8 cellular contexts compared by ENCODE assay signal in the genomic region with DNA sequence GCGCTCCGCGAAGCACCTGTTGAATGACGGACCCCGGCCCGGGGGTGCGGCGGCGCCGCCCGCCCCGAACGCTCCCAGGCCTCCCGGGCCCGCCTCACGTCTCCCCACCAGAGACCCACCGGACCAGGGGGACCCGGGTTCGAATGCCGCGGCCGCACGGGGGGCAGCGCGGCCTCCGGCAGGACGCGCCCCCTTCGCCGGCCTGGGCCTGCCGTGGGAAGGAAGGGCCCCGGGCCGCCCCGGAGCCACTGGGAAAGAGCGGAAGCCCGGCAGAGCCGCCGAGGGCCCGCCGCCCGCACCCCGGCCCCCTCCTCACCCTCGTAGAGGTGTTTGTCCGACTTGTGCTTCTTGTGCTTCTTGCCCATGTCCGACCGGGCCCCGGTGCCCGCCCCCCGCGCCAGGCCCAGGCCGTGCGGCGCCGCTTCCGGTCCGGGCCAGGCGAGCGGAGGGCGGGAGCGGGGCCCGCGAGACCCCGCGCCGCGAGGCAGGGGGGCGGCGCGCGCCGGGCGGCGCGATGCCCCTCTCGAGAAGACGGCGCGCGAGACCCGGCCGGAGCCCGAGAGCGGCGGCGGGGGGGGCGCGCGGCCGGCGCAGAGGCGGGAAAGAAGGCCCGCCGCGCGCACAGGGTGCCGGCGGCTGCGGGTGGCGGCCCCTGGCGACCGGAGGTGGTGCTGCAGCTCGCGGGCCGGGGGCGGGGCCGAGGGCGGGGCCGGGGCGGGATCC. TPM values are rescaled to one million over a fixed set of nuclear protein-coding genes. Genes with fewer than 3 reads are reported as not detected.
DNase-seq lines count a peak whose midpoint lies in the region; ATAC-seq and TF ChIP-seq lines count a peak whose summit lies in the region.

A gene (minus strand): TSS at position 579 of the 723 bp plus-strand sequence. CDS start 214 bp downstream, at position 365.

- DNase-seq in Daoy (ENCODE audit: low read depth) (peak; percentile 67), IMR-90 (peak; percentile 37), ascending aorta (ENCODE audit: low spot score in 2 of 2) (peak in 1 of 2 donors; percentile 75), hypothalamus (lab: John Stamatoyannopoulos, UW) (peak in 42 of 51 donors; percentile 10 to 82 (median 52)), sigmoid colon (no peak)

- no peak for TF ChIP-seq EP300 in sigmoid colon (IDR thresholded peaks at IDR 0.05)

- peak within 1 kb of the TSS; percentile 34; the same call in 1 of the 2 replicates for H3K56ac ChIP-seq in IMR-90 (ENCODE audit: extremely low read depth, insufficient read depth, low read length)

- TF ChIP-seq POLR2A in IMR-90 (IDR thresholded peaks at IDR 0.05; ENCODE audit: low read depth, low read length) (no peak), sigmoid colon (IDR thresholded peaks at IDR 0.05) (no peak)

- dilution Hi-C loops in IMR-90 (cut with HindIII; ENCODE audit: low sequenced_read_pairs, unreplicated experiment) = no loop called here

- in situ Hi-C loops in IMR-90 (cut with MboI; ENCODE audit: low sequenced_read_pairs) = loop anchor here (25.0 kb wide), 1 partner anchor 281 kb away; no protein-coding TSS in a partner anchor

- peaks cover 27 to 29% of the 10 kb centered on the region in 2 experiments for H3K79me1 ChIP-seq in IMR-90 (ENCODE audit: low read depth in 1 of 2, low read length in 2 of 2)

- H2BK120ac ChIP-seq in IMR-90 (ENCODE audit: low read depth, low read length) = peak within 1 kb of the TSS; percentile 76

- H2AK9ac ChIP-seq in IMR-90 (replicated peaks; ENCODE audit: low read depth, low read length, poor library complexity) = no peak within 1 kb of the TSS

- H2BK5ac ChIP-seq in IMR-90 (ENCODE audit: low read depth, low read length, poor library complexity, severe bottlenecking) = peak within 1 kb of the TSS; percentile 49

- no peak within 1 kb of the TSS for H2AK5ac ChIP-seq in IMR-90 (ENCODE audit: low read depth, low read length)

- CTCF ChIA-PET in IMR-90 (lab: Yijun Ruan, JAX) = interaction anchor here (1.1 to 1.3 kb wide), 2 partner anchors 8 to 20 kb away, joined by 3 read pairs; no protein-coding TSS in a partner anchor

- intact Hi-C loops in IMR-90 (cut with micrococcal nuclease) = loop anchor here (1.0 to 5.0 kb wide), 2 partner anchors 341 to 438 kb away; a partner anchor contains a TSS
- intact Hi-C loops in T-helper 2 cell treated with Interferon-gamma antibody and Interleukin-4, amounts not matched to agents 100 ng/mL and 5 ng/mL, for 36 hours (cut with micrococcal nuclease) = loop anchor here (1.0 to 5.0 kb wide), 8 partner anchors 41 to 439 kb away; a partner anchor contains a TSS
- intact Hi-C loops in ascending aorta (cut with DNase I) = loop anchor here (1.0 to 10.0 kb wide), 7 partner anchors 41 to 343 kb away; a partner anchor contains a TSS
- intact Hi-C loops in sigmoid colon (cut with DNase I) = loop anchor here (2.0 to 10.0 kb wide), 6 partner anchors 36 to 439 kb away; a partner anchor contains a TSS

- no TSS peak for BruUV-seq in IMR-90 (replicated peaks; lab: Mats Ljungman, UMichigan)

- peak within 1 kb of the TSS; percentile 68; the same call in 1 of the 2 replicates for H3K4ac ChIP-seq in IMR-90 (ENCODE audit: low read depth, low read length)

- H3K9me1 ChIP-seq in IMR-90 (ENCODE audit: insufficient read depth, low read length) = no peaks in the 10 kb centered on the region

- peaks cover 8% of the 10 kb centered on the region; the same call in 1 of the 2 replicates for H4K20me1 ChIP-seq in IMR-90 (ENCODE audit: insufficient read depth, low read length)

- H3K4me1 ChIP-seq in IMR-90 (ENCODE audit: control insufficient read depth, insufficient read depth, low read length) (peaks cover 2% of the 10 kb centered on the region; the same call in 1 of the 2 replicates), ascending aorta (peaks cover 5 to 42% of the 10 kb centered on the region in 2 donors), sigmoid colon (peaks cover 0 to 61% (median 40%) of the 10 kb centered on the region in 4 donors)

- H3K23ac ChIP-seq in IMR-90 (ENCODE audit: low read depth, low read length) = peak within 1 kb of the TSS; percentile 77

- H3K27me3 ChIP-seq in IMR-90 (ENCODE audit: control insufficient read depth, insufficient read depth, low read length) (peaks cover 10% of the 10 kb centered on the region), ascending aorta (no peaks in the 10 kb centered on the region), sigmoid colon (no peaks in the 10 kb centered on the region)

- peak within 1 kb of the TSS; percentile 97 for H3K4me2 ChIP-seq in IMR-90 (ENCODE audit: low read depth, low read length)

- 0% methylated on average over 36 of the region's 109 CpGs; no CpG with 5 or more reads in 1 of the 2 experiments for WGBS in IMR-90 (ENCODE audit: extremely low coverage in 2 of 2, insufficient read length in 1 of 2), 2 experiments
- 0 to 1% methylated on average over 109 of the region's 109 CpGs for WGBS in sigmoid colon, 2 donors

- peaks cover 11% of the 10 kb centered on the region for H3K36me3 ChIP-seq in IMR-90 (ENCODE audit: control insufficient read depth, insufficient read depth, low read length)
- peaks cover 9 to 10% of the 10 kb centered on the region in 2 donors for H3K36me3 ChIP-seq in ascending aorta
- peaks cover 0 to 29% (median 7%) of the 10 kb centered on the region in 4 donors for H3K36me3 ChIP-seq in sigmoid colon

- H2BK20ac ChIP-seq in IMR-90 (ENCODE audit: low read depth, low read length) = peak within 1 kb of the TSS; percentile 63

- peak within 1 kb of the TSS; percentile 84 to 90; a peak in 3 of 4 replicates for H4K8ac ChIP-seq in IMR-90 (ENCODE audit: low read depth in 2 of 2, low read length in 2 of 2)

- H3K14ac ChIP-seq in IMR-90 (replicated peaks; ENCODE audit: low read depth, low read length) = no peak within 1 kb of the TSS

- peak; percentile 56 for TF ChIP-seq CTCF in IMR-90 (conservative IDR thresholded peaks at IDR 0.05; ENCODE audit: low read depth, low read length)
- peak in 1 of 3 experiments; percentile 58 for TF ChIP-seq CTCF in ascending aorta (IDR thresholded peaks at IDR 0.05)
- TF ChIP-seq CTCF in sigmoid colon (IDR thresholded peaks at IDR 0.05) = peak in 1 of 4 experiments; percentile 64

- POLR2A ChIA-PET in IMR-90 (lab: Charles Lee; ENCODE audit: unreplicated experiment) = no interaction called here

- peak within 1 kb of the TSS; percentile 87 for H2AFZ ChIP-seq in IMR-90 (replicated peaks; ENCODE audit: low read length, poor library complexity)

- H3K9ac ChIP-seq in IMR-90 (ENCODE audit: low read depth, low read length) = peak within 1 kb of the TSS; percentile 74

- H4K91ac ChIP-seq in IMR-90 (ENCODE audit: insufficient read depth, low read depth, low read length) = peak within 1 kb of the TSS; percentile 77

- peak within 1 kb of the TSS; percentile 33; the same call in 1 of the 2 replicates for H3K27ac ChIP-seq in IMR-90 (ENCODE audit: insufficient read depth, low read length)
- peak within 1 kb of the TSS; percentile 73 to 77 for H3K27ac ChIP-seq in ascending aorta
- H3K27ac ChIP-seq in sigmoid colon = peak within 1 kb of the TSS; percentile 78 to 85 (median 81)

- peak within 1 kb of the TSS; percentile 49; the same call in 1 of the 2 replicates for H4K5ac ChIP-seq in IMR-90 (ENCODE audit: low read depth, low read length)

- H3K18ac ChIP-seq in IMR-90 (ENCODE audit: low read depth, low read length) = peak within 1 kb of the TSS; percentile 69; the same call in 1 of the 2 replicates

- H2BK15ac ChIP-seq in IMR-90 (ENCODE audit: low read depth, low read length) = no peak within 1 kb of the TSS

- peak within 1 kb of the TSS; percentile 88 for H3K4me3 ChIP-seq in IMR-90 (ENCODE audit: insufficient read depth, low read depth, low read length)
- H3K4me3 ChIP-seq in ascending aorta = peak within 1 kb of the TSS; percentile 90
- peak within 1 kb of the TSS; percentile 80 to 100 (median 92) for H3K4me3 ChIP-seq in sigmoid colon

- ATAC-seq in GM21526 (IDR thresholded peaks at IDR 0.05; ENCODE audit: low FRiP score, unreplicated experiment) = peak; percentile 73
- peak; percentile 96 for ATAC-seq in IMR-90 (ENCODE audit: low read depth)
- ATAC-seq in GM18873 (IDR thresholded peaks at IDR 0.05; ENCODE audit: low FRiP score, unreplicated experiment) = no peak

- no peaks in the 10 kb centered on the region for H3K9me3 ChIP-seq in IMR-90 (ENCODE audit: control insufficient read depth, insufficient read depth, low read length)
- no peaks in the 10 kb centered on the region for H3K9me3 ChIP-seq in ascending aorta
- H3K9me3 ChIP-seq in sigmoid colon = no peaks in the 10 kb centered on the region

- TF ChIP-seq RAD21 in IMR-90 (IDR thresholded peaks at IDR 0.05; ENCODE audit: low read length) = peak; percentile 29

TF ChIP-seq in IMR-90, 13 proteins besides CTCF, POLR2A, EP300 and RAD21:
- peak; percentile 13; the same call in 1 of the 2 replicates for TF ChIP-seq MXI1 (IDR thresholded peaks at IDR 0.05; ENCODE audit: borderline replicate concordance, low read depth, low read length)
- TF ChIP-seq SMC3 (IDR thresholded peaks at IDR 0.05; ENCODE audit: low read depth, low read length) = no peak
TF ChIP-seq in IMR-90: peak in this region for 1.

RNA-seq across cellular contexts. Expression of the gene that starts here (rescaled TPM):
- total RNA-seq in Daoy (2014; rRNA removed; shearing (Covaris generic)) = 56.7 and 73.6 TPM in 2 replicates
- total RNA-seq in IMR-90 (2012; rRNA removed) (29.9 and 38.9 TPM in 2 replicates), ascending aorta (17.7 TPM), sigmoid colon (10 to 100 TPM; 52.0 to 56.4 (median 53.7) TPM)
- polyA plus RNA-seq in IMR-90 (2012; rRNA removed) (24.8 and 25.1 TPM in 2 replicates), sigmoid colon (10 to 100 TPM; 34.2 to 38.6 (median 38.6) TPM)
- 3.7 and 7.6 TPM in 2 replicates for polyA plus RNA-seq in IMR-90 (2012; cell fraction: cytosol; rRNA removed)
- polyA plus RNA-seq in IMR-90 (2012; cell fraction: nucleus; rRNA removed; ENCODE audit: low replicate concordance) = 18.0 and 28.0 TPM in 2 replicates
- 73.6 and 88.4 TPM in 2 replicates for total RNA-seq in T-helper 2 cell treated with Interferon-gamma antibody and Interleukin-4, amounts not matched to agents 100 ng/mL and 5 ng/mL, for 36 hours
